Comparison of ENCODE assay signal across 8 cellular contexts in the genomic region with DNA sequence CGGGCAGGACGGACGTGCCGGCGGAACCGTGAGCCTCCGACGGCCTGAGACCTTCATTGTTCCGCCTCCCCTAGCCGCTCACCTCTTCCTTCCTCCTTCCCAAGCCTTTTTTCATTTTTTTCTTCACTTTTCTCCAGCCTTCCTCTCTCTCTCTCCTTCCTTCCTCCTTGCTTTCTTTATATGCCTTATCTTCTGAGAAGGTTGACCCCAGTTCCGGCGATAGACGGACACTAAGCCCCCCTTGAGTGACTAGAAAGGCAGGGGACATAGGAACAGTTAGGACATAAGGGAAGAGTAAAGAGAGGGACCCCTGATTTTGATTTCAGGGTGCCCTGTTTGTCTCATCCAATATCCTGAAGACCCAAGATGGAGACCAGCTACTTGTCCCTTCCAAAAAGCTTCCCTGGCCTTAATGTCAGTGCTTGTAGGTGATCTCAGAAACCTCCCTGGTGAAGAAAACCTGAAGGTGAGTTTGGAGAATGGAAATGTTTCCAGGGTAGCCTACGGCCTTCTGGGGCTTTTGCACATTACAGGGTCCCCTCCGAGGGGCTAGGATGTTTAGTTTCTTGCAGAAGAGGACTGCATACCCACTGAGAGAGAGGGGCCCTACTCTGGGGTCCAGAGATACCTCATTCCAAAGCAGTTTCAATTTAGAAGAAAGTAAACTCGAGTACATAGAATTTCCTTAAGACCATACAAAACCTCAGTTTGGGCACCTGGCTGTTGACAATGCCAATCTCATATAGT. TPM values are rescaled to one million over a fixed set of nuclear protein-coding genes. Genes with fewer than 3 reads are reported as not detected.
DNase-seq lines count a peak whose midpoint lies in the region; ATAC-seq lines count a peak whose summit lies in the region.

No MANE protein-coding gene starts in this region.

- H3K9me3 Mint-ChIP-seq in naive B cell = no peaks in the 10 kb centered on the region

- ATAC-seq in naive B cell (ENCODE audit: low read depth in 2 of 2) (no peak), HG02610 (IDR thresholded peaks at IDR 0.05; ENCODE audit: unreplicated experiment) (no peak)

- DNase-seq in cerebellar cortex (ENCODE audit: low spot score) (peak; percentile 53), naive B cell (no peak), NCI-H82 (lab: John Stamatoyannopoulos, UW) (no peak), GM19240 (ENCODE audit: insufficient read length, low spot score) (no peak), GOT3 (lab: John Stamatoyannopoulos, UW) (no peak)

- H3K36me3 Mint-ChIP-seq in naive B cell = no peaks in the 10 kb centered on the region

- peaks cover 5 to 78% (median 70%) of the 10 kb centered on the region in 11 experiments; a peak in 21 of 22 replicates for H3K27me3 ChIP-seq in BLaER1 treated with 17β-estradiol and CSF1 and Interleukin-3, amounts not matched to agents 10 nM and 100 nM

- H3K27me3 Mint-ChIP-seq in naive B cell = peaks cover 6 to 25% (median 16%) of the 10 kb centered on the region in 3 donors

- H3K27ac ChIP-seq in BLaER1 treated with 17β-estradiol and CSF1 and Interleukin-3, amounts not matched to agents 10 nM and 100 nM = peak overlapping the region in 8 of 11 experiments; percentile 14 to 85 (median 60); a peak in 13 of 22 replicates
- peak overlapping the region; percentile 17 for H3K27ac ChIP-seq in KOPT-K1 (ENCODE audit: low read depth, low read length, poor library complexity, severe bottlenecking)

- H3K9me3 ChIP-seq in BLaER1 treated with 17β-estradiol and CSF1 and Interleukin-3, amounts not matched to agents 10 nM and 100 nM (replicated peaks in 1 of 11) = peaks cover 0 to 18% (median 6%) of the 10 kb centered on the region in 11 experiments; a peak in 10 of 22 replicates
- H3K9me3 ChIP-seq in KOPT-K1 (ENCODE audit: insufficient read depth, low read length, poor library complexity, severe bottlenecking) = no peaks in the 10 kb centered on the region

- peaks cover 0 to 19% (median 0%) of the 10 kb centered on the region in 11 experiments; a peak in 6 of 22 replicates for H3K36me3 ChIP-seq in BLaER1 treated with 17β-estradiol and CSF1 and Interleukin-3, amounts not matched to agents 10 nM and 100 nM
- no peaks in the 10 kb centered on the region for H3K36me3 ChIP-seq in KOPT-K1 (ENCODE audit: insufficient read depth, low read length)

- H3K4me1 ChIP-seq in BLaER1 treated with 17β-estradiol and CSF1 and Interleukin-3, amounts not matched to agents 10 nM and 100 nM = peaks cover 25 to 60% (median 56%) of the 10 kb centered on the region in 10 experiments

- H3K9ac ChIP-seq in BLaER1 treated with 17β-estradiol and CSF1 and Interleukin-3, amounts not matched to agents 10 nM and 100 nM = peak overlapping the region in 10 of 11 experiments; percentile 3 to 87 (median 58); a peak in 17 of 22 replicates

- peaks cover 19 to 44% (median 30%) of the 10 kb centered on the region in 11 experiments for H4K20me1 ChIP-seq in BLaER1 treated with 17β-estradiol and CSF1 and Interleukin-3, amounts not matched to agents 10 nM and 100 nM

- peak overlapping the region; percentile 43 to 95 (median 88) for H3K27ac Mint-ChIP-seq in naive B cell

- peaks cover 35 to 52% (median 42%) of the 10 kb centered on the region in 3 donors for H3K4me1 Mint-ChIP-seq in naive B cell

- peak overlapping the region; percentile 5 to 95 (median 68); a peak in 18 of 20 replicates for H3K4me3 ChIP-seq in BLaER1 treated with 17β-estradiol and CSF1 and Interleukin-3, amounts not matched to agents 10 nM and 100 nM

- H3K4me3 Mint-ChIP-seq in naive B cell = peak overlapping the region; percentile 83 to 100 (median 95)

- peak overlapping the region; percentile 84 to 100 (median 99) for H3K4me2 ChIP-seq in BLaER1 treated with 17β-estradiol and CSF1 and Interleukin-3, amounts not matched to agents 10 nM and 100 nM

RNA-seq across cellular contexts. Expression of a gene that starts 3.5 kb away (rescaled TPM):
- polyA plus RNA-seq in naive B cell (ENCODE audit: low read depth in 6 of 6) = 1 to 10 TPM in 1 of 6 donors, under 1 TPM in 1, not detected in 4; 0.19 to 1.9 TPM

RNA-seq across cellular contexts. Expression of a gene that starts 14.4 kb away (rescaled TPM):
- 1 to 10 TPM; 2.4 to 8.5 (median 3.1) TPM for polyA plus RNA-seq in naive B cell (ENCODE audit: low read depth in 6 of 6)
